Comparison of ENCODE assay signal across 22 cellular contexts in genomic region chr12:103673891-103674375, GRCh38.
"Had no signal": no experiment of that assay in that cellular context is flagged by ENCODE, and none has a peak within 500 bp of the region (broad histone marks: within the 10 kb centered on the region; RNA-seq: fewer than 3 reads in every experiment).

No MANE protein-coding gene starts in this region.

- ATAC-seq: activated CD8-positive, alpha-beta memory T cell treated with anti-CD3 and anti-CD28 coated beads, Interleukin-2, amount 10 ng/mL, durations not matched to agents 7 days and 5 days; activated naive CD4-positive, alpha-beta T cell treated with anti-CD3 and anti-CD28 coated beads, Interleukin-2, amount 50 U/mL, for 72 hours; foreskin keratinocyte; left cardiac atrium; naive thymus-derived CD8-positive, alpha-beta T cell; stimulated activated memory B cell treated with anti-CD40 and anti-IgM and Interleukin-4, amounts not matched to agents 10 μg/mL and 1 μg/mL and 100 μg/mL, for 72 hours; T-cell had no signal

- H3K4me1 ChIP-seq: foreskin keratinocyte, tibial artery had no signal

- H3K36me3 ChIP-seq: tibial artery had no signal

- H3K9me3 ChIP-seq: body of pancreas, tibial artery had no signal

- H3K36me3 Mint-ChIP-seq: activated CD4-positive, alpha-beta memory T cell treated with anti-CD3 and anti-CD28 coated beads for 36 hours; activated CD8-positive, alpha-beta memory T cell treated with anti-CD3 and anti-CD28 coated beads, Interleukin-2, amount 10 ng/mL, durations not matched to agents 7 days and 5 days; activated naive CD4-positive, alpha-beta T cell treated with anti-CD3 and anti-CD28 coated beads, Interleukin-2, amount 50 U/mL, for 72 hours; naive thymus-derived CD8-positive, alpha-beta T cell; stimulated activated memory B cell treated with anti-CD40 and anti-IgM and Interleukin-4, amounts not matched to agents 10 μg/mL and 1 μg/mL and 100 μg/mL, for 72 hours; T-cell had no signal

- H3K4me3 Mint-ChIP-seq: activated CD4-positive, alpha-beta memory T cell treated with anti-CD3 and anti-CD28 coated beads for 36 hours; activated CD8-positive, alpha-beta memory T cell treated with anti-CD3 and anti-CD28 coated beads, Interleukin-2, amount 10 ng/mL, durations not matched to agents 7 days and 5 days; central memory CD8-positive, alpha-beta T cell; naive thymus-derived CD8-positive, alpha-beta T cell; stimulated activated memory B cell treated with anti-CD40 and anti-IgM and Interleukin-4, amounts not matched to agents 10 μg/mL and 1 μg/mL and 100 μg/mL, for 72 hours; T-cell had no signal

- H3K9me3 Mint-ChIP-seq: activated CD4-positive, alpha-beta memory T cell treated with anti-CD3 and anti-CD28 coated beads for 36 hours; activated naive CD4-positive, alpha-beta T cell treated with anti-CD3 and anti-CD28 coated beads, Interleukin-2, amount 50 U/mL, for 72 hours; central memory CD8-positive, alpha-beta T cell; naive thymus-derived CD8-positive, alpha-beta T cell; stimulated activated memory B cell treated with anti-CD40 and anti-IgM and Interleukin-4, amounts not matched to agents 10 μg/mL and 1 μg/mL and 100 μg/mL, for 72 hours; T-cell had no signal

- DNase-seq: activated CD4-positive, alpha-beta memory T cell treated with anti-CD3 and anti-CD28 coated beads for 36 hours; activated CD4-positive, alpha-beta T cell treated with anti-CD3 and anti-CD28 coated beads for 1 hour; activated CD8-positive, alpha-beta memory T cell treated with anti-CD3 and anti-CD28 coated beads, Interleukin-2, amount 10 ng/mL, durations not matched to agents 7 days and 5 days; activated effector memory CD4-positive, alpha-beta T cell treated with anti-CD3 and anti-CD28 coated beads, Interleukin-2, amount 50 U/mL, for 16 hours; activated T-cell treated with anti-CD3 and anti-CD28 coated beads, Interleukin-2, amount 50 U/mL, for 48 hours; amniotic stem cell; body of pancreas; cortex of kidney; effector memory CD4-positive, alpha-beta T cell; foreskin keratinocyte; glutamatergic neuron; left cardiac atrium; naive thymus-derived CD8-positive, alpha-beta T cell; posterior cingulate gyrus; stimulated activated CD4-positive, alpha-beta T cell treated with anti-CD3 and anti-CD28 coated beads, Interleukin-2, amount 100 ng/mL, for 48 hours; T-cell; T-helper 9 cell; tibial artery had no signal

- H3K4me3 ChIP-seq: body of pancreas, lung, tibial artery had no signal

- H3K27ac ChIP-seq: body of pancreas, foreskin keratinocyte, tibial artery had no signal

- H3K4me1 Mint-ChIP-seq: activated CD8-positive, alpha-beta memory T cell treated with anti-CD3 and anti-CD28 coated beads, Interleukin-2, amount 10 ng/mL, durations not matched to agents 7 days and 5 days; central memory CD8-positive, alpha-beta T cell; naive thymus-derived CD8-positive, alpha-beta T cell; stimulated activated memory B cell treated with anti-CD40 and anti-IgM and Interleukin-4, amounts not matched to agents 10 μg/mL and 1 μg/mL and 100 μg/mL, for 72 hours; T-cell had no signal

- H3K27me3 ChIP-seq: body of pancreas, tibial artery had no signal
